1 cellular context compared by ENCODE assay signal in the genomic region with DNA sequence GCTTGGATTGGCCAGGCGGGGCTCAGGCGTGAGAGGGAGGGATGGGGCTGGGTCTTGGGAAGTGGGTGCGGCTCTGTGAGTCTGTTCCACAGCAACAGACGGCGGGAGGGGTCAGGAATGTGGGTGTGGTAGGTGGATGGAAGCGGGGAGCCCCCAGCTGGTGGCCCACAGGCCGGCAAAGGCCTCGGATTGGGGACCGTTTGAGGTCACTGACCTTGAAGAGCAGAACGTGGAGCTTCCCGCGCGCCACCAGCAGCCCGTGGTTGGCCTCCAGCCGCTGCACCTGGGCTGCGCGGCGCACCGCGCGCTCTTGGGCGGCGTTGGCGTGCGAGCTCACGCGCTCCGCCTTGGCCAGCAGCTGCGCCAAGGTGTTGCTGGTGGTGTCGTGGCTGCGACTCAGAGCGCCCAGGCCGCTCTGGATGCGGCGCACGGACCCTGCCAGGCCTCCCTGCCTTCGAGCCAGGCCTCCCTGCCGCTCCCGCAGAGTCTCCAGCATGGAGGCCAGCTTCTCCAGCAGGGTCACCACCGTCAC.
TF ChIP-seq lines count a peak whose summit lies in the region.

No MANE protein-coding gene starts in this region.

TF ChIP-seq in K562, 482 proteins besides CTCF, POLR2A, EP300 and RAD21 (continued from another document):
- TF ChIP-seq, protein P1, sequence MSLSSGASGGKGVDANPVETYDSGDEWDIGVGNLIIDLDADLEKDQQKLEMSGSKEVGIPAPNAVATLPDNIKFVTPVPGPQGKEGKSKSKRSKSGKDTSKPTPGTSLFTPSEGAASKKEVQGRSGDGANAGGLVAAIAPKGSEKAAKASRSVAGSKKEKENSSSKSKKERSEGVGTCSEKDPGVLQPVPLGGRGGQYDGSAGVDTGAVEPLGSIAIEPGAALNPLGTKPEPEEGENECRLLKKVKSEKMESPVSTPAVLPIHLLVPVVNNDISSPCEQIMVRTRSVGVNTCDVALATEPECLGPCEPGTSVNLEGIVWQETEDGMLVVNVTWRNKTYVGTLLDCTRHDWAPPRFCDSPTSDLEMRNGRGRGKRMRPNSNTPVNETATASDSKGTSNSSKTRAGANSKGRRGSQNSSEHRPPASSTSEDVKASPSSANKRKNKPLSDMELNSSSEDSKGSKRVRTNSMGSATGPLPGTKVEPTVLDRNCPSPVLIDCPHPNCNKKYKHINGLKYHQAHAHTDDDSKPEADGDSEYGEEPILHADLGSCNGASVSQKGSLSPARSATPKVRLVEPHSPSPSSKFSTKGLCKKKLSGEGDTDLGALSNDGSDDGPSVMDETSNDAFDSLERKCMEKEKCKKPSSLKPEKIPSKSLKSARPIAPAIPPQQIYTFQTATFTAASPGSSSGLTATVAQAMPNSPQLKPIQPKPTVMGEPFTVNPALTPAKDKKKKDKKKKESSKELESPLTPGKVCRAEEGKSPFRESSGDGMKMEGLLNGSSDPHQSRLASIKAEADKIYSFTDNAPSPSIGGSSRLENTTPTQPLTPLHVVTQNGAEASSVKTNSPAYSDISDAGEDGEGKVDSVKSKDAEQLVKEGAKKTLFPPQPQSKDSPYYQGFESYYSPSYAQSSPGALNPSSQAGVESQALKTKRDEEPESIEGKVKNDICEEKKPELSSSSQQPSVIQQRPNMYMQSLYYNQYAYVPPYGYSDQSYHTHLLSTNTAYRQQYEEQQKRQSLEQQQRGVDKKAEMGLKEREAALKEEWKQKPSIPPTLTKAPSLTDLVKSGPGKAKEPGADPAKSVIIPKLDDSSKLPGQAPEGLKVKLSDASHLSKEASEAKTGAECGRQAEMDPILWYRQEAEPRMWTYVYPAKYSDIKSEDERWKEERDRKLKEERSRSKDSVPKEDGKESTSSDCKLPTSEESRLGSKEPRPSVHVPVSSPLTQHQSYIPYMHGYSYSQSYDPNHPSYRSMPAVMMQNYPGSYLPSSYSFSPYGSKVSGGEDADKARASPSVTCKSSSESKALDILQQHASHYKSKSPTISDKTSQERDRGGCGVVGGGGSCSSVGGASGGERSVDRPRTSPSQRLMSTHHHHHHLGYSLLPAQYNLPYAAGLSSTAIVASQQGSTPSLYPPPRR (CRISPR knock-in tag; IDR thresholded peaks at IDR 0.05; ENCODE audit: borderline replicate concordance): no peak
- TF ChIP-seq, protein P2, sequence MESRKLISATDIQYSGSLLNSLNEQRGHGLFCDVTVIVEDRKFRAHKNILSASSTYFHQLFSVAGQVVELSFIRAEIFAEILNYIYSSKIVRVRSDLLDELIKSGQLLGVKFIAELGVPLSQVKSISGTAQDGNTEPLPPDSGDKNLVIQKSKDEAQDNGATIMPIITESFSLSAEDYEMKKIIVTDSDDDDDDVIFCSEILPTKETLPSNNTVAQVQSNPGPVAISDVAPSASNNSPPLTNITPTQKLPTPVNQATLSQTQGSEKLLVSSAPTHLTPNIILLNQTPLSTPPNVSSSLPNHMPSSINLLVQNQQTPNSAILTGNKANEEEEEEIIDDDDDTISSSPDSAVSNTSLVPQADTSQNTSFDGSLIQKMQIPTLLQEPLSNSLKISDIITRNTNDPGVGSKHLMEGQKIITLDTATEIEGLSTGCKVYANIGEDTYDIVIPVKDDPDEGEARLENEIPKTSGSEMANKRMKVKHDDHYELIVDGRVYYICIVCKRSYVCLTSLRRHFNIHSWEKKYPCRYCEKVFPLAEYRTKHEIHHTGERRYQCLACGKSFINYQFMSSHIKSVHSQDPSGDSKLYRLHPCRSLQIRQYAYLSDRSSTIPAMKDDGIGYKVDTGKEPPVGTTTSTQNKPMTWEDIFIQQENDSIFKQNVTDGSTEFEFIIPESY (CRISPR knock-in tag; IDR thresholded peaks at IDR 0.05): peak; percentile 94
